Comparison of ENCODE assay signal across 1 cellular context in genomic region chr22:30435674-30436126, GRCh38.
A peak's percentile ranks its signal among the peaks of the same experiment; 100 is the strongest.
TF ChIP-seq lines count a peak whose summit lies in the region.

No MANE protein-coding gene starts in this region.

TF ChIP-seq in PFSK-1, 5 proteins besides CTCF, POLR2A, EP300 and RAD21 (continued from another document):
- no peak for TF ChIP-seq REST (IDR thresholded peaks at IDR 0.05; ENCODE audit: insufficient read depth in 1 of 2, low read depth in 2 of 2, low read length in 2 of 2)
- TF ChIP-seq SIN3A (IDR thresholded peaks at IDR 0.05; ENCODE audit: borderline replicate concordance, insufficient read depth, low read length), result no peak
- peak; percentile 44; the same call in 1 of the 2 replicates for TF ChIP-seq POLR2AphosphoS5 (IDR thresholded peaks at IDR 0.05; ENCODE audit: low read depth, low read length)
TF ChIP-seq in PFSK-1: peak in this region for 3.
